In the genomic region with DNA sequence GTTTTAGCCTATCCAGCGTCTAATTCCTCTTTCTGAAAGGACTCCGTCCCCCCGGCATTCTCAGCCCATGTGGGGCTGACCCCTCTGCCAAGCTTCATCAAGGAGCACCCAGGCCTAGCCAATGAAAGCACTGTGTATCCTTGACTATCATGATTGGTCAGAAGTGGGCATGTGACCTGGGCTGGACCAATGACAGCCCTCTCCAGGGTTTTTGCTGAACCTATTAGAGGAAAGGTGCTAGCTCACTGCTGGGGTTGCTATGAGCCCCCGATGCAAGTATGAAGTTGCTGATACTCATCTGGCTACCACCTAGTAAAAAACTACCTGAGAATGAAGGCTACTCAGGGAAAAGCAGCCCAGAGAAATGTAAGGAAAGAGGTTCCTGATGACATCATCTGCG, we compare ENCODE assay signal across 19 cellular contexts.
"Had no signal": no experiment of that assay in that cellular context is flagged by ENCODE, and none has a peak within 500 bp of the region (broad histone marks: within the 10 kb centered on the region; RNA-seq: fewer than 3 reads in every experiment).

No MANE protein-coding gene starts in this region.

- H3K27ac Mint-ChIP-seq: activated CD4-positive, alpha-beta memory T cell treated with anti-CD3 and anti-CD28 coated beads for 36 hours; activated CD4-positive, alpha-beta T cell treated with anti-CD3 and anti-CD28 coated beads for 36 hours; activated naive CD4-positive, alpha-beta T cell treated with anti-CD3 and anti-CD28 coated beads, Interleukin-2, amount 50 U/mL, for 24 hours; activated T-cell treated with anti-CD3 and anti-CD28 coated beads, Interleukin-2, amount 50 U/mL, for 24 hours; natural killer cell had no signal

- H3K4me2 ChIP-seq: hepatocyte had no signal

- H3K27me3 Mint-ChIP-seq: activated CD4-positive, alpha-beta memory T cell treated with anti-CD3 and anti-CD28 coated beads for 36 hours; activated CD4-positive, alpha-beta T cell treated with anti-CD3 and anti-CD28 coated beads for 36 hours; activated naive CD4-positive, alpha-beta T cell treated with anti-CD3 and anti-CD28 coated beads, Interleukin-2, amount 50 U/mL, for 24 hours; activated T-cell treated with anti-CD3 and anti-CD28 coated beads, Interleukin-2, amount 50 U/mL, for 24 hours had no signal

- H3K4me1 Mint-ChIP-seq: activated CD4-positive, alpha-beta T cell treated with anti-CD3 and anti-CD28 coated beads for 36 hours; activated naive CD4-positive, alpha-beta T cell treated with anti-CD3 and anti-CD28 coated beads, Interleukin-2, amount 50 U/mL, for 24 hours; natural killer cell had no signal

- H3K9me3 ChIP-seq: colonic mucosa, neutrophil had no signal

- H3K36me3 ChIP-seq: colonic mucosa, esophagus muscularis mucosa, left lung, neutrophil, WERI-Rb-1 had no signal

- DNase-seq: activated CD4-positive, alpha-beta memory T cell treated with anti-CD3 and anti-CD28 coated beads for 36 hours; activated CD4-positive, alpha-beta T cell treated with anti-CD3 and anti-CD28 coated beads for 36 hours; activated effector memory CD4-positive, alpha-beta T cell treated with Interleukin-2 at 50 U/mL for 16 hours; activated T-cell treated with anti-CD3 and anti-CD28 coated beads, Interleukin-2, amount 50 U/mL, for 24 hours; colonic mucosa; kidney; left lung; mucosa of descending colon; natural killer cell; stimulated activated CD4-positive, alpha-beta T cell treated with anti-CD3 and anti-CD28 coated beads, Interleukin-12 subunit alpha, Interleukin-12 subunit beta, amount 100 ng/mL, for 4 hours; stimulated activated CD4-positive, alpha-beta T cell treated with anti-CD3 and anti-CD28 coated beads, Interleukin-2, amount 100 ng/mL, for 24 hours; stimulated activated naive CD4-positive, alpha-beta T cell; T-helper 9 cell; trophoblast cell; WERI-Rb-1 had no signal

- H3K27ac ChIP-seq: colonic mucosa, esophagus muscularis mucosa, hepatocyte, left lung, neutrophil, WERI-Rb-1 had no signal

- H3K79me2 ChIP-seq: hepatocyte had no signal

- H3K4me3 Mint-ChIP-seq: activated CD4-positive, alpha-beta memory T cell treated with anti-CD3 and anti-CD28 coated beads for 36 hours; activated CD4-positive, alpha-beta T cell treated with anti-CD3 and anti-CD28 coated beads for 36 hours; activated naive CD4-positive, alpha-beta T cell treated with anti-CD3 and anti-CD28 coated beads, Interleukin-2, amount 50 U/mL, for 24 hours; activated T-cell treated with anti-CD3 and anti-CD28 coated beads, Interleukin-2, amount 50 U/mL, for 24 hours; natural killer cell had no signal

- H3K4me1 ChIP-seq: colonic mucosa, esophagus muscularis mucosa, left lung had no signal

- H3K27me3 ChIP-seq: colonic mucosa, esophagus muscularis mucosa, hepatocyte, left lung had no signal

- H3K4me3 ChIP-seq: colonic mucosa, esophagus muscularis mucosa, hepatocyte, left lung, mucosa of descending colon had no signal

- ATAC-seq: activated CD4-positive, alpha-beta T cell treated with anti-CD3 and anti-CD28 coated beads for 36 hours; left lung; mucosa of descending colon had no signal

- H2AFZ ChIP-seq: hepatocyte had no signal

- H3K36me3 Mint-ChIP-seq: activated CD4-positive, alpha-beta memory T cell treated with anti-CD3 and anti-CD28 coated beads for 36 hours had no signal
